Comparison of ENCODE assay signal across 19 cellular contexts in genomic region chr10:3848005-3848767, GRCh38.
A peak's percentile ranks its signal among the peaks of the same experiment; 100 is the strongest.
DNase-seq lines count a peak whose midpoint lies in the region; ATAC-seq, FAIRE-seq and TF ChIP-seq lines count a peak whose summit lies in the region.
"Had no signal": no experiment of that assay in that cellular context is flagged by ENCODE, and none has a peak within 500 bp of the region (broad histone marks: within the 10 kb centered on the region; RNA-seq: fewer than 3 reads in every experiment).

No MANE protein-coding gene starts in this region.

- H4K20me1 ChIP-seq in GM23248 (ENCODE audit: insufficient read depth), result no peaks in the 10 kb centered on the region

- H3K36me3 ChIP-seq in GM23248 (ENCODE audit: low read depth) (no peaks in the 10 kb centered on the region), bronchial epithelial cell (ENCODE audit: control insufficient read depth, insufficient read depth, low read length) (no peaks in the 10 kb centered on the region)
- H3K36me3 ChIP-seq: gastroesophageal sphincter, left lung, pancreas, sigmoid colon, uterus had no signal

- H3K27ac ChIP-seq in A549 (peak overlapping the region; percentile 22 to 58; a peak in 5 of 6 replicates), GM23248 (peak overlapping the region; percentile 90)
- H3K27ac ChIP-seq: sigmoid colon, uterus had no signal

- POLR2A ChIA-PET in A549 (lab: Yijun Ruan, JAX), result interaction anchor here (0.9 to 2.1 kb wide), 2 partner anchors 62 to 63 kb away, joined by 3 to 6 read pairs; partner anchors contain the start of gene KLF6

- H3K27me3 ChIP-seq in GM23248 (replicated peaks; ENCODE audit: insufficient read depth) (no peaks in the 10 kb centered on the region), bronchial epithelial cell (ENCODE audit: control insufficient read depth, insufficient read depth, low read length) (no peaks in the 10 kb centered on the region)
- H3K27me3 ChIP-seq: gastroesophageal sphincter, left lung, pancreas, sigmoid colon, uterus had no signal

- H3K4me1 Mint-ChIP-seq in CD14-positive monocyte, result peaks cover 38% of the 10 kb centered on the region

- H3K79me2 ChIP-seq in GM23248 (ENCODE audit: insufficient read depth), result no peaks in the 10 kb centered on the region

- 55% methylated on average over 6 of the region's 6 CpGs for WGBS in A549 (ENCODE audit: missing lambda C conversion rate)
- WGBS in GM23248 (ENCODE audit: low coverage in 1 of 2, low lambda C conversion rate in 2 of 2, missing lambda C conversion rate in 2 of 2), 2 experiments, result 9 to 14% methylated on average over 6 of the region's 6 CpGs

- DNase-seq in A549 (ENCODE audit: low read depth in 1 of 2, low spot score in 1 of 2), result no peak
- DNase-seq in GM23248, result peak; percentile 83
- DNase-seq in bronchial epithelial cell (ENCODE audit: low read depth), result peak; percentile 84
- no peak for DNase-seq in left lobe of liver (ENCODE audit: low spot score)
- no peak for DNase-seq in effector CD8-positive, alpha-beta T cell (lab: John Stamatoyannopoulos, UW)
- DNase-seq in D341Med (ENCODE audit: low spot score), result no peak
- DNase-seq in CD14-positive monocyte (ENCODE audit: low spot score), result no peak
- DNase-seq: endodermal cell, KG1, left lung, NCI-H1048, NCI-H2029 treated with DMSO at 0.1 percent for 48 hours, pancreas, sigmoid colon, uterus had no signal

- H3K9ac ChIP-seq in GM23248, result peak overlapping the region; percentile 64

- H3K9me2 ChIP-seq in GM23248 (ENCODE audit: insufficient read depth), result no peaks in the 10 kb centered on the region

- TF ChIP-seq EP300 in A549 (IDR thresholded peaks at IDR 0.05), result no peak

- H3K36me3 Mint-ChIP-seq in CD14-positive monocyte, result peaks cover 0 to 5% of the 10 kb centered on the region in 2 donors

- H3K4me1 ChIP-seq in A549, result peaks cover 44% of the 10 kb centered on the region
- peaks cover 43% of the 10 kb centered on the region for H3K4me1 ChIP-seq in GM23248 (ENCODE audit: insufficient read depth)

- H3K4me3 ChIP-seq in A549, result no peak overlapping the region
- peak overlapping the region; percentile 34 for H3K4me3 ChIP-seq in GM23248
- no peak overlapping the region for H3K4me3 ChIP-seq in bronchial epithelial cell (ENCODE audit: low read depth, low read length)
- H3K4me3 ChIP-seq: gastroesophageal sphincter, left lung, pancreas, sigmoid colon, uterus had no signal

- no peak for TF ChIP-seq RAD21 in A549 (conservative IDR thresholded peaks at IDR 0.05 in 1 of 2, IDR thresholded peaks at IDR 0.05 in 1 of 2)

- no peak overlapping the region for H3K4me3 Mint-ChIP-seq in CD14-positive monocyte
- H3K4me3 Mint-ChIP-seq: activated T-helper 17 cell treated with anti-CD3 and anti-CD28 coated beads, Interleukin-2, amount 50 U/mL, for 72 hours; endodermal cell had no signal

- CTCF ChIA-PET in A549 (lab: Yijun Ruan, JAX), result interaction anchor here (1.4 to 1.6 kb wide), 3 partner anchors 14 to 651 kb away, joined by 3 read pairs; no protein-coding TSS in a partner anchor

- TF ChIP-seq POLR2A in A549 (IDR thresholded peaks at IDR 0.05; ENCODE audit: low read length), result no peak

- FAIRE-seq in A549 (lab: Jason Lieb, UNC), result peak; percentile 78
- no peak for FAIRE-seq in bronchial epithelial cell (lab: Jason Lieb, UNC)
- FAIRE-seq: pancreas had no signal

- no peaks in the 10 kb centered on the region for H3K27me3 Mint-ChIP-seq in CD14-positive monocyte (ENCODE audit: low read depth in 3 of 3)
- H3K27me3 Mint-ChIP-seq: activated T-helper 17 cell treated with anti-CD3 and anti-CD28 coated beads, Interleukin-2, amount 50 U/mL, for 72 hours had no signal

- TF ChIP-seq CTCF in A549 (IDR thresholded peaks at IDR 0.05) (no peak), bronchial epithelial cell (IDR thresholded peaks at IDR 0.05; ENCODE audit: insufficient read depth, low read length, severe bottlenecking) (no peak), CD14-positive monocyte (IDR thresholded peaks at IDR 0.05) (no peak)

- 0 out of 2 replicates have a peak overlapping the region, but pooled peaks have one; percentile 6 for H2AFZ ChIP-seq in GM23248

- intact Hi-C loops in CD14-positive monocyte (cut with micrococcal nuclease), result no loop called here

- H3K9me3 ChIP-seq in A549 (no peaks in the 10 kb centered on the region), GM23248 (ENCODE audit: low read depth) (no peaks in the 10 kb centered on the region)
- H3K9me3 ChIP-seq: gastroesophageal sphincter, left lung, pancreas, sigmoid colon, uterus had no signal

- in situ Hi-C loops in GM23248 (cut with MboI), result no loop called here

- ATAC-seq in A549 (no peak), left lobe of liver (peak; percentile 12), HG03442 (IDR thresholded peaks at IDR 0.05; ENCODE audit: unreplicated experiment) (no peak)
- ATAC-seq: gastroesophageal sphincter, left lung, pancreas, Right ventricle myocardium inferior had no signal

- peaks cover 0 to 2% (median 0%) of the 10 kb centered on the region in 7 donors for H3K9me3 Mint-ChIP-seq in CD14-positive monocyte
- H3K9me3 Mint-ChIP-seq: activated T-helper 17 cell treated with anti-CD3 and anti-CD28 coated beads, Interleukin-2, amount 50 U/mL, for 72 hours; endodermal cell had no signal

- H3K27ac Mint-ChIP-seq in CD14-positive monocyte, result peak overlapping the region in 1 of 7 donors; percentile 63
- H3K27ac Mint-ChIP-seq: activated T-helper 17 cell treated with anti-CD3 and anti-CD28 coated beads, Interleukin-2, amount 50 U/mL, for 72 hours; endodermal cell had no signal

- peaks cover 42% of the 10 kb centered on the region for H3F3A ChIP-seq in GM23248 (ENCODE audit: insufficient read depth)

- H3K4me2 ChIP-seq in A549 (peak overlapping the region; percentile 14), GM23248 (ENCODE audit: unreplicated experiment) (peak overlapping the region; percentile 64)

TF ChIP-seq in A549, 52 proteins besides CTCF, POLR2A, EP300 and RAD21:
- TF ChIP-seq FOSL2 (IDR thresholded peaks at IDR 0.05) (no peak), FOSL2 (CRISPR knock-in tag; IDR thresholded peaks at IDR 0.05) (no peak), JUNB (IDR thresholded peaks at IDR 0.05) (peak; percentile 21; the same call in 1 of the 2 replicates), TFCP2L1 (CRISPR knock-in tag; IDR thresholded peaks at IDR 0.05) (no peak), CEBPB (IDR thresholded peaks at IDR 0.05) (peak in 1 of 2 experiments; percentile 41; a peak in 1 of 4 replicates), SREBF2 (IDR thresholded peaks at IDR 0.05) (no peak), KDM1A (IDR thresholded peaks at IDR 0.05; ENCODE audit: low read depth) (no peak), REST (IDR thresholded peaks at IDR 0.05) (no peak), RCOR1 (IDR thresholded peaks at IDR 0.05; ENCODE audit: low read depth, low read length) (no peak)

Comparison
In these comparisons a context has a peak if more than half of its experiments do, and no peak if none do; other contexts are left out.
1. DNase-seq: peak in GM23248 (single experiment) and bronchial epithelial cell (single experiment); none in A549 (0 of 2), left lobe of liver (single experiment), effector CD8-positive, alpha-beta T cell (single experiment), D341Med (single experiment) and CD14-positive monocyte (single experiment).